Comparison of ENCODE assay signal across 13 cellular contexts in the genomic region with DNA sequence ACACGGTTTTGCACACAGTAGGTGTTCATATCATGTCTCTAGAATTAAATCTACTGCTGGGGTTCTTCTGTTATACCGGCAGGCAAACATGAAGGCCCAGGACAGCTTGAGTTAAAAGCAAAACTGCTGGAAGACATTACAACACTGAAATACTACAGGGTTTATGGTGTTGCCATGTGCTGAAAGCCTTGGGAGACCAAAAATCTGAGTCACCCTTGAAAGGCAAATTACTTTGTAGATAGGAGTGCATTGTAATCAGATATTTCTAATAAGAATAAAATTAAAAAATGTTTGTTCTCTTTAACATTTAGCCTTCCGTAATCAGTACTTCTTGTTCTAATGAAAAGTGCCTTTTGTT.
DNase-seq lines count a peak whose midpoint lies in the region; ATAC-seq, FAIRE-seq and TF ChIP-seq lines count a peak whose summit lies in the region.
"Had no signal": no experiment of that assay in that cellular context is flagged by ENCODE, and none has a peak within 500 bp of the region (broad histone marks: within the 10 kb centered on the region; RNA-seq: fewer than 3 reads in every experiment).

No MANE protein-coding gene starts in this region.

- no peaks in the 10 kb centered on the region for H3K9me2 ChIP-seq in PC-3 (replicated peaks; ENCODE audit: low read length)

- no peak for TF ChIP-seq RAD21 in A549 (conservative IDR thresholded peaks at IDR 0.05 in 1 of 2, IDR thresholded peaks at IDR 0.05 in 1 of 2)

- no peak for FAIRE-seq in A549 (lab: Jason Lieb, UNC)

- H3K4me3 ChIP-seq in A549 (no peak overlapping the region), kidney epithelial cell (ENCODE audit: low read depth, low read length) (no peak overlapping the region), PC-3 (ENCODE audit: low read length) (no peak overlapping the region), ovary (no peak overlapping the region)
- H3K4me3 ChIP-seq: gastrocnemius medialis, suprapubic skin had no signal

- POLR2A ChIA-PET in A549 (lab: Yijun Ruan, JAX) (no interaction called here), PC-3 (lab: Charles Lee; ENCODE audit: unreplicated experiment) (no interaction called here)

- no peak for TF ChIP-seq CTCF in A549 (IDR thresholded peaks at IDR 0.05)
- no peak for TF ChIP-seq CTCF in chondrocyte (IDR thresholded peaks at IDR 0.05)
- TF ChIP-seq CTCF in kidney epithelial cell (IDR thresholded peaks at IDR 0.05; ENCODE audit: insufficient read depth, low read length, poor library complexity, severe bottlenecking): no peak
- no peak for TF ChIP-seq CTCF in PC-3 (conservative IDR thresholded peaks at IDR 0.05; ENCODE audit: low read depth, low read length)
- TF ChIP-seq CTCF in ovary (IDR thresholded peaks at IDR 0.05): no peak

- H3K9me3 Mint-ChIP-seq in chondrocyte (ENCODE audit: low read depth): no peaks in the 10 kb centered on the region

- H3K4me1 ChIP-seq in A549: peaks cover 29% of the 10 kb centered on the region
- H3K4me1 ChIP-seq in PC-3 (ENCODE audit: insufficient read depth, low read length): no peaks in the 10 kb centered on the region
- H3K4me1 ChIP-seq in ovary (ENCODE audit: insufficient read depth): no peaks in the 10 kb centered on the region
- H3K4me1 ChIP-seq: gastrocnemius medialis, suprapubic skin had no signal

- intact Hi-C loops in PC-3 (cut with micrococcal nuclease) (no loop called here), ovary (cut with DNase I) (no loop called here)

- H4K20me1 ChIP-seq in PC-3 (ENCODE audit: low read length): no peaks in the 10 kb centered on the region

- ATAC-seq in A549 (peak in 1 of 2 experiments; percentile 37; a peak in 2 of 6 replicates), HG03354 (IDR thresholded peaks at IDR 0.05; ENCODE audit: poor library complexity, severe bottlenecking, unreplicated experiment) (peak; percentile 21), PC-3 (no peak)
- ATAC-seq: gastrocnemius medialis had no signal

- no TSS peak for BruUV-seq in PC-3 (replicated peaks; lab: Mats Ljungman, UMichigan)

- no peak for DNase-seq in A549 (ENCODE audit: low read depth in 1 of 2, low spot score in 1 of 2)
- DNase-seq in chondrocyte (ENCODE audit: low spot score): no peak
- peak; percentile 35 for DNase-seq in kidney epithelial cell (ENCODE audit: low read depth)
- no peak for DNase-seq in PC-3
- no peak for DNase-seq in activated CD4-positive, CD25-positive, alpha-beta regulatory T cell (lab: John Stamatoyannopoulos, UW)
- no peak for DNase-seq in ovary
- DNase-seq in NCI-H82 (lab: John Stamatoyannopoulos, UW): no peak
- DNase-seq: gastrocnemius medialis, KG1, NCI-H446 treated with DMSO at 0.1 percent for 48 hours, SW 1271 had no signal

- H3K36me3 Mint-ChIP-seq in chondrocyte (ENCODE audit: low read depth): no peaks in the 10 kb centered on the region

- no peak overlapping the region for H2AFZ ChIP-seq in PC-3 (ENCODE audit: low read length)

- peak overlapping the region; percentile 51 to 58; a peak in 5 of 6 replicates for H3K27ac ChIP-seq in A549
- H3K27ac ChIP-seq in PC-3 (ENCODE audit: low read length): no peak overlapping the region
- H3K27ac ChIP-seq in ovary: no peak overlapping the region
- H3K27ac ChIP-seq: gastrocnemius medialis, suprapubic skin had no signal

- CTCF ChIA-PET in A549 (lab: Yijun Ruan, JAX) (no interaction called here), PC-3 (lab: Charles Lee) (no interaction called here)

- H3K27me3 Mint-ChIP-seq in chondrocyte (ENCODE audit: low read depth): no peaks in the 10 kb centered on the region

- no peak overlapping the region for H3K9ac ChIP-seq in PC-3 (ENCODE audit: low read length)

- no peaks in the 10 kb centered on the region for H3K79me2 ChIP-seq in PC-3 (ENCODE audit: low read length)

- TF ChIP-seq POLR2A in A549 (IDR thresholded peaks at IDR 0.05; ENCODE audit: low read length): no peak
- no peak for TF ChIP-seq POLR2A in ovary (IDR thresholded peaks at IDR 0.05)

- H3K27me3 ChIP-seq in kidney epithelial cell (ENCODE audit: control insufficient read depth, insufficient read depth, low read length) (no peaks in the 10 kb centered on the region), PC-3 (ENCODE audit: low read length) (no peaks in the 10 kb centered on the region), ovary (no peaks in the 10 kb centered on the region)
- H3K27me3 ChIP-seq: gastrocnemius medialis, suprapubic skin had no signal

- TF ChIP-seq EP300 in A549 (IDR thresholded peaks at IDR 0.05) (no peak), ovary (IDR thresholded peaks at IDR 0.05) (no peak)

- H3K4me2 ChIP-seq in A549 (peak overlapping the region; percentile 54), PC-3 (ENCODE audit: low read length) (no peak overlapping the region)

- H3K9me3 ChIP-seq in A549: no peaks in the 10 kb centered on the region
- H3K9me3 ChIP-seq in PC-3 (ENCODE audit: low read length): no peaks in the 10 kb centered on the region
- no peaks in the 10 kb centered on the region for H3K9me3 ChIP-seq in ovary
- H3K9me3 ChIP-seq: gastrocnemius medialis, suprapubic skin had no signal

- H3K4me3 Mint-ChIP-seq in chondrocyte (ENCODE audit: unreplicated experiment): no peak overlapping the region

- H3K4me1 Mint-ChIP-seq in chondrocyte (ENCODE audit: low read depth): peaks cover 37% of the 10 kb centered on the region

- no peaks in the 10 kb centered on the region for H3F3A ChIP-seq in PC-3 (ENCODE audit: low read length, unreplicated experiment)

- H3K36me3 ChIP-seq in kidney epithelial cell (ENCODE audit: control insufficient read depth, insufficient read depth, low read length) (no peaks in the 10 kb centered on the region), PC-3 (ENCODE audit: low read depth, low read length) (no peaks in the 10 kb centered on the region), ovary (no peaks in the 10 kb centered on the region)
- H3K36me3 ChIP-seq: gastrocnemius medialis, suprapubic skin had no signal

- 66% methylated on average over 3 of the region's 3 CpGs for WGBS in A549 (ENCODE audit: missing lambda C conversion rate)
- WGBS in ovary, 3 donors: 36 to 40% (median 37%) methylated on average over 3 of the region's 3 CpGs

- peak overlapping the region; percentile 85 for H3K27ac Mint-ChIP-seq in chondrocyte (ENCODE audit: unreplicated experiment)

TF ChIP-seq in A549, 52 proteins besides CTCF, POLR2A, EP300 and RAD21:
- TF ChIP-seq BHLHE40 (IDR thresholded peaks at IDR 0.05; ENCODE audit: low read depth, low read length): no peak
- TF ChIP-seq FOSB (CRISPR knock-in tag; IDR thresholded peaks at IDR 0.05): no peak

Comparison
In these comparisons a context has a peak if more than half of its experiments do, and no peak if none do; other contexts are left out.
1. H3K27ac ChIP-seq: peak in A549 (2 of 2); none in PC-3 (single experiment) and ovary (0 of 2).